18 cellular contexts compared by ENCODE assay signal in the genomic region with DNA sequence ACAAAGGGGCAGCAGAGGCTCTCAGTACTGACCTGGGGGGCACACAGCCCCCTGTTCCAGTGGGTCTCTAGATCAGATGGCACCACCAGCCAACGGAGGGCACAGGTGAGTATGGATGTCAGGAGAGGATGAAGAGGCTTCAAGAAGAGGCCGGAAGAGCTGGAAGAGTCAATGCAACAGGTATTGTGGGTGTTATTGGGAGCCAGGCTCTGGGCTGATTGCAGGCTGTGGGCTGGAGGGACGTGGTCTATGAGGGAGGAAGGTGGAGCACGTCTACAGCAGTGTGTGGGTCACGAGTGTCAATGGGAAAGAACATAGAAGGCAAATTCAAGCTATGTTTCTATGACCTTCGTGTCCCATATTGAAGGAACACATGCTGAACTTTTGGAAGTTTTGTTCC. TPM values are rescaled to one million over a fixed set of nuclear protein-coding genes. Genes with fewer than 3 reads are reported as not detected.
DNase-seq lines count a peak whose midpoint lies in the region; ATAC-seq and TF ChIP-seq lines count a peak whose summit lies in the region.
"Had no signal": no experiment of that assay in that cellular context is flagged by ENCODE, and none has a peak within 500 bp of the region (broad histone marks: within the 10 kb centered on the region; RNA-seq: fewer than 3 reads in every experiment).

No MANE protein-coding gene starts in this region.

- CTCF ChIA-PET in activated naive CD4-positive, alpha-beta T cell treated with anti-CD3 and anti-CD28 coated beads for 36 hours (lab: Charles Lee), result interaction anchor here (0.6 to 2.3 kb wide), 6 partner anchors 24 to 362 kb away, joined by 3 to 13 read pairs (median 4); no protein-coding TSS in a partner anchor
- CTCF ChIA-PET in activated CD8-positive, alpha-beta T cell treated with anti-CD3 and anti-CD28 coated beads for 36 hours (lab: Charles Lee), result interaction anchor here (0.6 to 4.4 kb wide), 11 partner anchors 9 to 71 kb away, joined by 3 to 32 read pairs (median 6); no protein-coding TSS in a partner anchor

- H3K36me3 ChIP-seq in lower lobe of right lung, result no peaks in the 10 kb centered on the region
- no peaks in the 10 kb centered on the region for H3K36me3 ChIP-seq in upper lobe of right lung
- H3K36me3 ChIP-seq: esophagus muscularis mucosa, heart right ventricle, right atrium auricular region had no signal

- peaks cover 21% of the 10 kb centered on the region for H3K4me1 ChIP-seq in lower lobe of right lung
- H3K4me1 ChIP-seq in upper lobe of right lung, result peaks cover 10% of the 10 kb centered on the region
- H3K4me1 ChIP-seq: right atrium auricular region had no signal

- H3K27me3 Mint-ChIP-seq in activated naive CD4-positive, alpha-beta T cell treated with anti-CD3 and anti-CD28 coated beads for 36 hours (ENCODE audit: low read depth), result no peaks in the 10 kb centered on the region
- no peaks in the 10 kb centered on the region for H3K27me3 Mint-ChIP-seq in activated CD8-positive, alpha-beta T cell treated with anti-CD3 and anti-CD28 coated beads for 36 hours

- peak overlapping the region; percentile 91 for H3K27ac Mint-ChIP-seq in activated naive CD4-positive, alpha-beta T cell treated with anti-CD3 and anti-CD28 coated beads for 36 hours
- H3K27ac Mint-ChIP-seq in activated CD8-positive, alpha-beta T cell treated with anti-CD3 and anti-CD28 coated beads for 36 hours, result peak overlapping the region; percentile 95
- H3K27ac Mint-ChIP-seq: nephron had no signal

- no peak overlapping the region for H3K4me3 Mint-ChIP-seq in activated naive CD4-positive, alpha-beta T cell treated with anti-CD3 and anti-CD28 coated beads for 36 hours
- peak overlapping the region; percentile 42 for H3K4me3 Mint-ChIP-seq in activated CD8-positive, alpha-beta T cell treated with anti-CD3 and anti-CD28 coated beads for 36 hours
- H3K4me3 Mint-ChIP-seq: nephron had no signal

- POLR2A ChIA-PET in activated CD8-positive, alpha-beta T cell treated with anti-CD3 and anti-CD28 coated beads for 36 hours (lab: Charles Lee), result interaction anchor here (0.6 to 19.9 kb wide), 10 partner anchors 9 to 414 kb away, joined by 3 to 327 read pairs (median 13); a partner anchor contains a TSS

- no peak for TF ChIP-seq CTCF in activated CD8-positive, alpha-beta T cell treated with anti-CD3 and anti-CD28 coated beads for 36 hours (IDR thresholded peaks at IDR 0.05)
- TF ChIP-seq CTCF in lower lobe of right lung (IDR thresholded peaks at IDR 0.05), result no peak
- no peak for TF ChIP-seq CTCF in upper lobe of right lung (IDR thresholded peaks at IDR 0.05)

- no peak overlapping the region for H3K4me3 ChIP-seq in lower lobe of right lung
- H3K4me3 ChIP-seq in upper lobe of right lung, result no peak overlapping the region
- H3K4me3 ChIP-seq: esophagus muscularis mucosa, right atrium auricular region had no signal

- peaks cover 90% of the 10 kb centered on the region for H3K4me1 Mint-ChIP-seq in activated naive CD4-positive, alpha-beta T cell treated with anti-CD3 and anti-CD28 coated beads for 36 hours (ENCODE audit: low read depth)
- H3K4me1 Mint-ChIP-seq in activated CD8-positive, alpha-beta T cell treated with anti-CD3 and anti-CD28 coated beads for 36 hours (ENCODE audit: low read depth), result peaks cover 93% of the 10 kb centered on the region

- H3K9me3 Mint-ChIP-seq in activated naive CD4-positive, alpha-beta T cell treated with anti-CD3 and anti-CD28 coated beads for 36 hours, result no peaks in the 10 kb centered on the region
- H3K9me3 Mint-ChIP-seq in activated CD8-positive, alpha-beta T cell treated with anti-CD3 and anti-CD28 coated beads for 36 hours, result peaks cover 9% of the 10 kb centered on the region
- H3K9me3 Mint-ChIP-seq: nephron had no signal

- no peaks in the 10 kb centered on the region for H3K9me3 ChIP-seq in lower lobe of right lung
- no peaks in the 10 kb centered on the region for H3K9me3 ChIP-seq in upper lobe of right lung
- H3K9me3 ChIP-seq: right atrium auricular region had no signal

- H3K36me3 Mint-ChIP-seq in activated naive CD4-positive, alpha-beta T cell treated with anti-CD3 and anti-CD28 coated beads for 36 hours (ENCODE audit: low read depth), result peaks cover 3% of the 10 kb centered on the region
- H3K36me3 Mint-ChIP-seq in activated CD8-positive, alpha-beta T cell treated with anti-CD3 and anti-CD28 coated beads for 36 hours (ENCODE audit: low read depth), result peaks cover 17% of the 10 kb centered on the region

- no peaks in the 10 kb centered on the region for H3K27me3 ChIP-seq in lower lobe of right lung (ENCODE audit: low read depth)
- H3K27me3 ChIP-seq in upper lobe of right lung, result no peaks in the 10 kb centered on the region
- H3K27me3 ChIP-seq: right atrium auricular region had no signal

- no peak for ATAC-seq in activated CD8-positive, alpha-beta T cell treated with anti-CD3 and anti-CD28 coated beads for 36 hours
- ATAC-seq in lower lobe of right lung (no peak), upper lobe of right lung (no peak), GM18520 (IDR thresholded peaks at IDR 0.05; ENCODE audit: unreplicated experiment) (no peak)

- no peak for DNase-seq in activated naive CD4-positive, alpha-beta T cell treated with anti-CD3 and anti-CD28 coated beads for 36 hours
- no peak for DNase-seq in activated naive CD4-positive, alpha-beta T cell treated with Interleukin-2 at 50 U/mL for 16 hours
- no peak for DNase-seq in activated CD8-positive, alpha-beta T cell treated with anti-CD3 and anti-CD28 coated beads for 36 hours
- no peak for DNase-seq in lower lobe of right lung
- no peak for DNase-seq in upper lobe of right lung
- no peak for DNase-seq in iPS-NIHi7 (ENCODE audit: extremely low spot score)
- no peak for DNase-seq in middle frontal gyrus (ENCODE audit: extremely low spot score, low spot score)
- DNase-seq: activated CD8-positive, alpha-beta memory T cell treated with anti-CD3 and anti-CD28 coated beads for 24 hours; amygdala; heart right ventricle; left cardiac atrium; stimulated activated CD8-positive, alpha-beta memory T cell treated with anti-CD3 and anti-CD28 coated beads, Interleukin-4, amount 100 ng/mL, for 48 hours; T-helper 9 cell had no signal

- intact Hi-C loops in activated naive CD4-positive, alpha-beta T cell treated with anti-CD3 and anti-CD28 coated beads for 36 hours (cut with micrococcal nuclease), result loop anchor here (10.0 kb wide), 1 partner anchor 911 kb away; no protein-coding TSS in a partner anchor
- intact Hi-C loops in activated CD8-positive, alpha-beta T cell treated with anti-CD3 and anti-CD28 coated beads for 36 hours (cut with micrococcal nuclease), result no loop called here
- intact Hi-C loops in lower lobe of right lung (cut with DNase I) (no loop called here), upper lobe of right lung (cut with DNase I) (no loop called here)

- H3K27ac ChIP-seq in lower lobe of right lung, result peak overlapping the region; percentile 66
- H3K27ac ChIP-seq in upper lobe of right lung, result peak overlapping the region; percentile 64
- H3K27ac ChIP-seq: right atrium auricular region had no signal

RNA-seq across cellular contexts. Expression of a gene that starts 18.8 kb away (rescaled TPM):
- 10 to 100 TPM; 79.6 to 82.6 TPM for total RNA-seq in activated naive CD4-positive, alpha-beta T cell treated with anti-CD3 and anti-CD28 coated beads for 36 hours
- 100 to 1,000 TPM; 112 to 113 TPM for total RNA-seq in activated CD8-positive, alpha-beta T cell treated with anti-CD3 and anti-CD28 coated beads for 36 hours
- 17.1 TPM for total RNA-seq in lower lobe of right lung
- 12.9 TPM for total RNA-seq in upper lobe of right lung
- total RNA-seq: H1 had no signal
